ENCODE assay signal across 11 cellular contexts in the genomic region with DNA sequence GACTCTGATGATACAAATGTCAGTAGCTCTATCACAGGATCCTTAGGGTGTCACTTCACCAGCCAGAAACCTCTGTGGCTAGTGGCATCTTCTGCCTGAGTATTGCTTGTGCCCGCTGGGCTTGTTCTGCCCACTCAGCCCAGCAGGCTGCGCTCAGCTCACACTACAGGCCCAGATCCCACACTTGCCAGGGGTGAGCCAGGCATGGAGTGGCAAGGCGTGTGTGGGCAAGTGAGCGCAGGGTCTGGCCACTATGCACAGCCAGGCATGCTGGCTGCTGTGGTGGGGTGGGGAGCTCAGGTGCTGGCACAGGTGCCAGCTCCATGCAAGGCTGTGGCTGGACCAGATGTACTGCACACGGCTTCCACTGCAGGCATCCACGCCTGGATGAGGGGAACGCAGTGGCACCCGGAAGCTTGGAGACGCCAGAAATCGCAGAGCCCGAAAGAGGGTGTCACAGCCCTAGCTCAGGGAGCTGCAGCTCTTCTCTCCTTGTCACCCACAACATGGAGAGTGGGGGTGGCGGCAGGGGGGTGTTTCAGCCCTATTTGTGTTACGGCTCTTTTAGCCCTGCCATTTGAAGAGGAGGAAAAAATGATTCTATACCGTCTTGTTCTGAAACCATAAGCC. TPM values are rescaled to one million over a fixed set of nuclear protein-coding genes. Genes with fewer than 3 reads are reported as not detected.
A peak's percentile ranks its signal among the peaks of the same experiment; 100 is the strongest.
DNase-seq lines count a peak whose midpoint lies in the region; ATAC-seq and TF ChIP-seq lines count a peak whose summit lies in the region.
"Had no signal": no experiment of that assay in that cellular context is flagged by ENCODE, and none has a peak within 500 bp of the region (broad histone marks: within the 10 kb centered on the region; RNA-seq: fewer than 3 reads in every experiment).

No MANE protein-coding gene starts in this region.

- H3K27ac Mint-ChIP-seq in osteocyte (ENCODE audit: unreplicated experiment) (no peak overlapping the region), mesothelial cell of epicardium (no peak overlapping the region)
- H3K27ac Mint-ChIP-seq: progenitor cell of endocrine pancreas had no signal

- H3K27me3 Mint-ChIP-seq in osteocyte (ENCODE audit: unreplicated experiment) (peaks cover 16% of the 10 kb centered on the region), mesothelial cell of epicardium (ENCODE audit: low read depth) (peaks cover 16% of the 10 kb centered on the region)

- no peak overlapping the region for H3K4me3 ChIP-seq in tibial artery
- H3K4me3 ChIP-seq: testis had no signal

- H3K9me3 ChIP-seq in tibial artery = no peaks in the 10 kb centered on the region
- H3K9me3 ChIP-seq: testis had no signal

- H3K36me3 ChIP-seq in tibial artery = no peaks in the 10 kb centered on the region

- intact Hi-C loops in tibial artery (cut with DNase I; ENCODE audit: low total_unique reads) = no loop called here

- peaks cover 0 to 2% of the 10 kb centered on the region in 2 donors for H3K27me3 ChIP-seq in tibial artery
- H3K27me3 ChIP-seq: testis had no signal

- H3K4me3 Mint-ChIP-seq in osteocyte (ENCODE audit: unreplicated experiment) = no peak overlapping the region
- H3K4me3 Mint-ChIP-seq in mesothelial cell of epicardium = no peak overlapping the region

- no peak for ATAC-seq in GM18870 (IDR thresholded peaks at IDR 0.05; ENCODE audit: unreplicated experiment)

- TF ChIP-seq CTCF in osteocyte (IDR thresholded peaks at IDR 0.05) (peak; percentile 26), tibial artery (IDR thresholded peaks at IDR 0.05) (no peak), mesothelial cell of epicardium (IDR thresholded peaks at IDR 0.05; ENCODE audit: unreplicated experiment) (no peak)

- H3K4me1 ChIP-seq in tibial artery = no peaks in the 10 kb centered on the region
- H3K4me1 ChIP-seq: testis had no signal

- H3K4me1 Mint-ChIP-seq in osteocyte (ENCODE audit: unreplicated experiment) = no peaks in the 10 kb centered on the region
- peaks cover 3% of the 10 kb centered on the region for H3K4me1 Mint-ChIP-seq in mesothelial cell of epicardium

- no peak overlapping the region for H3K27ac ChIP-seq in tibial artery
- H3K27ac ChIP-seq: testis had no signal

- H3K36me3 Mint-ChIP-seq in osteocyte (ENCODE audit: unreplicated experiment) (peaks cover 3% of the 10 kb centered on the region), mesothelial cell of epicardium (no peaks in the 10 kb centered on the region)

- DNase-seq in NCI-H345 (lab: John Stamatoyannopoulos, UW) (peak; percentile 3), NCI-H345 treated with DMSO at 0.1 percent for 48 hours (lab: John Stamatoyannopoulos, UW; ENCODE audit: unreplicated experiment) (no peak), NCI-H774 (lab: John Stamatoyannopoulos, UW) (peak; percentile 32), dermis blood vessel endothelial cell (peak; percentile 47), osteocyte (ENCODE audit: extremely low spot score, unreplicated experiment) (no peak), tibial artery (no peak), mesothelial cell of epicardium (ENCODE audit: low spot score in 2 of 2, unreplicated experiment in 2 of 2) (no peak)
- DNase-seq: SIG-M5, testis had no signal

- H3K9me3 Mint-ChIP-seq in osteocyte (ENCODE audit: unreplicated experiment) = no peaks in the 10 kb centered on the region
- H3K9me3 Mint-ChIP-seq in mesothelial cell of epicardium = peaks cover 13% of the 10 kb centered on the region

RNA-seq across cellular contexts. Expression of gene CFAP97D1, which starts 10.2 kb away (rescaled TPM):
- total RNA-seq in dermis blood vessel endothelial cell (not detected in 2 replicates), osteocyte (not detected in 2 replicates), mesothelial cell of epicardium (0.07 TPM in 1 of 3 replicates, not detected in the others)
- total RNA-seq: progenitor cell of endocrine pancreas had no signal

RNA-seq across cellular contexts. Expression of gene DUSP3, which starts 11.6 kb away (rescaled TPM):
- total RNA-seq in dermis blood vessel endothelial cell (73.0 and 73.5 TPM in 2 replicates), osteocyte (36.4 and 37.0 TPM in 2 replicates), mesothelial cell of epicardium (41.9 to 45.0 TPM (median 42.8 TPM) in 3 replicates)

RNA-seq across cellular contexts. Expression of gene SOST, which starts 31.8 kb away (rescaled TPM):
- total RNA-seq in dermis blood vessel endothelial cell (0.05 TPM in 1 of 2 replicates, not detected in the other), osteocyte (not detected in 2 replicates), mesothelial cell of epicardium (0.23 to 0.33 TPM (median 0.27 TPM) in 3 replicates)

RNA-seq across cellular contexts. Expression of gene MPP3, which starts 42.5 kb away (rescaled TPM):
- total RNA-seq in dermis blood vessel endothelial cell (3.0 and 4.9 TPM in 2 replicates), osteocyte (5.9 and 6.1 TPM in 2 replicates), mesothelial cell of epicardium (22.9 to 24.3 TPM (median 22.9 TPM) in 3 replicates)

RNA-seq across cellular contexts. Expression of gene CD300LG, which starts 56.5 kb away (rescaled TPM):
- total RNA-seq in dermis blood vessel endothelial cell = 0.05 and 0.34 TPM in 2 replicates
- not detected in 2 replicates for total RNA-seq in osteocyte
- total RNA-seq in mesothelial cell of epicardium = 0.18 TPM in 1 of 3 replicates, not detected in the others
- total RNA-seq: progenitor cell of endocrine pancreas had no signal

Comparison
In these comparisons a context has a peak if more than half of its experiments do, and no peak if none do; other contexts are left out.
1. DNase-seq: peak in NCI-H345 (single experiment), NCI-H774 (single experiment) and dermis blood vessel endothelial cell (single experiment); none in NCI-H345 treated with DMSO at 0.1 percent for 48 hours (single experiment), osteocyte (single experiment), tibial artery (0 of 2) and mesothelial cell of epicardium (0 of 2).